Comparison of ENCODE assay signal across 9 cellular contexts in genomic region chr1:228464487-228464983, GRCh38. TPM values are rescaled to one million over a fixed set of nuclear protein-coding genes. Genes with fewer than 3 reads are reported as not detected.
DNase-seq lines count a peak whose midpoint lies in the region; ATAC-seq, FAIRE-seq and TF ChIP-seq lines count a peak whose summit lies in the region.
"Had no signal": no experiment of that assay in that cellular context is flagged by ENCODE, and none has a peak within 500 bp of the region (broad histone marks: within the 10 kb centered on the region; RNA-seq: fewer than 3 reads in every experiment).

No MANE protein-coding gene starts in this region.

- dilution Hi-C loops in IMR-90 (cut with HindIII; ENCODE audit: low sequenced_read_pairs, unreplicated experiment), result no loop called here

- peak; percentile 71 for DNase-seq in CMK (ENCODE audit: low read depth)
- peak; percentile 81 for DNase-seq in IMR-90
- peak; percentile 66 to 98 (median 85) for DNase-seq in T-helper 2 cell
- peak; percentile 69 for DNase-seq in astrocyte (ENCODE audit: low read depth)
- DNase-seq in hippocampal formation (lab: John Stamatoyannopoulos, UW), result peak; percentile 76 to 81
- peak; percentile 70 for DNase-seq in small intestine
- DNase-seq in HEK293T (ENCODE audit: extremely low spot score), result no peak

- TF ChIP-seq RAD21 in IMR-90 (IDR thresholded peaks at IDR 0.05; ENCODE audit: low read length), result no peak

- no peaks in the 10 kb centered on the region for H3K36me3 Mint-ChIP-seq in astrocyte (ENCODE audit: low read depth, unreplicated experiment)

- H3K27me3 Mint-ChIP-seq in astrocyte (ENCODE audit: low read depth, unreplicated experiment), result peaks cover 84% of the 10 kb centered on the region

- H3K23ac ChIP-seq in IMR-90 (ENCODE audit: low read depth, low read length), result no peak overlapping the region; the same call in 1 of the 2 replicates

- H3K9ac ChIP-seq in IMR-90 (ENCODE audit: low read depth, low read length) (peak overlapping the region; percentile 41; the same call in 1 of the 2 replicates), astrocyte (ENCODE audit: low read length) (no peak overlapping the region)

- no peaks in the 10 kb centered on the region for H3K9me1 ChIP-seq in IMR-90 (ENCODE audit: insufficient read depth, low read length)

- TF ChIP-seq POLR2A in IMR-90 (IDR thresholded peaks at IDR 0.05; ENCODE audit: low read depth, low read length), result no peak

- H3K36me3 ChIP-seq in IMR-90 (ENCODE audit: control insufficient read depth, insufficient read depth, low read length) (no peaks in the 10 kb centered on the region), astrocyte (ENCODE audit: insufficient read depth, low read length) (no peaks in the 10 kb centered on the region), small intestine (ENCODE audit: control insufficient read depth in 2 of 2, insufficient read depth in 2 of 2, low read length in 2 of 2) (no peaks in the 10 kb centered on the region)

- H4K20me1 ChIP-seq in IMR-90 (ENCODE audit: insufficient read depth, low read length), result no peaks in the 10 kb centered on the region
- no peaks in the 10 kb centered on the region for H4K20me1 ChIP-seq in astrocyte (ENCODE audit: insufficient read depth, low read length)

- H2BK20ac ChIP-seq in IMR-90 (ENCODE audit: low read depth, low read length), result no peak overlapping the region

- peaks cover 7% of the 10 kb centered on the region for H3K9me3 Mint-ChIP-seq in astrocyte (ENCODE audit: unreplicated experiment)

- H3K27ac ChIP-seq in IMR-90 (ENCODE audit: insufficient read depth, low read length), result no peak overlapping the region
- H3K27ac ChIP-seq in astrocyte (ENCODE audit: low read depth, low read length), result no peak overlapping the region
- no peak overlapping the region for H3K27ac ChIP-seq in small intestine (ENCODE audit: low read depth in 1 of 2, low read length in 1 of 2)

- CTCF ChIA-PET in IMR-90 (lab: Yijun Ruan, JAX), result interaction anchor here (0.6 to 1.2 kb wide), 3 partner anchors 14 to 71 kb away, joined by 3 to 6 read pairs (median 4); no protein-coding TSS in a partner anchor
- CTCF ChIA-PET in HEK293T (lab: Yijun Ruan, JAX), result no interaction called here

- no peak overlapping the region for H2AK5ac ChIP-seq in IMR-90 (ENCODE audit: low read depth, low read length)

- no peak overlapping the region for H4K91ac ChIP-seq in IMR-90 (ENCODE audit: insufficient read depth, low read depth, low read length)

- peaks cover 0 to 3% of the 10 kb centered on the region in 2 experiments; a peak in 2 of 4 replicates for H3K79me1 ChIP-seq in IMR-90 (ENCODE audit: low read depth in 1 of 2, low read length in 2 of 2)

- peak overlapping the region; percentile 54 for H3K4me3 ChIP-seq in IMR-90 (ENCODE audit: insufficient read depth, low read depth, low read length)
- H3K4me3 ChIP-seq in astrocyte (ENCODE audit: insufficient read depth, low read depth, low read length), result peak overlapping the region; percentile 51
- peak overlapping the region in 1 of 2 donors; percentile 12 for H3K4me3 ChIP-seq in small intestine (ENCODE audit: low read depth in 1 of 2, low read length in 2 of 2)

- H3K27me3 ChIP-seq in IMR-90 (ENCODE audit: control insufficient read depth, insufficient read depth, low read length) (peaks cover 26% of the 10 kb centered on the region), astrocyte (ENCODE audit: insufficient read depth, low read length) (peaks cover 59% of the 10 kb centered on the region), small intestine (ENCODE audit: control insufficient read depth in 2 of 2, insufficient read depth in 2 of 2, low read length in 2 of 2) (peaks cover 0 to 10% of the 10 kb centered on the region in 2 donors)

- H3K18ac ChIP-seq in IMR-90 (ENCODE audit: low read depth, low read length), result no peak overlapping the region

- intact Hi-C loops in IMR-90 (cut with micrococcal nuclease), result no loop called here

- TF ChIP-seq CTCF in IMR-90 (conservative IDR thresholded peaks at IDR 0.05; ENCODE audit: low read depth, low read length), result no peak
- no peak for TF ChIP-seq CTCF in astrocyte (IDR thresholded peaks at IDR 0.05; ENCODE audit: insufficient read depth, low read depth, low read length)

- in situ Hi-C loops in IMR-90 (cut with MboI; ENCODE audit: low sequenced_read_pairs), result no loop called here

- no peak overlapping the region for H3K4ac ChIP-seq in IMR-90 (ENCODE audit: low read depth, low read length)

- no peak overlapping the region for H2BK15ac ChIP-seq in IMR-90 (ENCODE audit: low read depth, low read length)

- H3K79me2 ChIP-seq in astrocyte (ENCODE audit: insufficient read depth, low read length), result no peaks in the 10 kb centered on the region

- ATAC-seq in GM21381 (IDR thresholded peaks at IDR 0.05; ENCODE audit: unreplicated experiment), result peak; percentile 89
- ATAC-seq in IMR-90 (ENCODE audit: low read depth), result peak; percentile 100

- H3K14ac ChIP-seq in IMR-90 (replicated peaks; ENCODE audit: low read depth, low read length), result 0 out of 2 replicates have a peak overlapping the region, but pooled peaks have one; percentile 13

- H3K4me2 ChIP-seq in IMR-90 (ENCODE audit: low read depth, low read length), result peak overlapping the region; percentile 89
- peak overlapping the region; percentile 82 for H3K4me2 ChIP-seq in astrocyte (ENCODE audit: low read length)

- H2AFZ ChIP-seq in IMR-90 (replicated peaks; ENCODE audit: low read length, poor library complexity), result peak overlapping the region; percentile 92
- peak overlapping the region; percentile 59 for H2AFZ ChIP-seq in astrocyte (ENCODE audit: low read depth, low read length)

- H3K4me1 Mint-ChIP-seq in astrocyte (ENCODE audit: low read depth, unreplicated experiment), result no peaks in the 10 kb centered on the region

- FAIRE-seq in astrocyte (lab: Jason Lieb, UNC) (no peak), small intestine (lab: Jason Lieb, UNC) (no peak)

- WGBS in IMR-90 (ENCODE audit: extremely low coverage in 2 of 2, insufficient read length in 1 of 2), 2 experiments, result 4% methylated on average over 20 of the region's 33 CpGs; no CpG with 5 or more reads in 1 of the 2 experiments
- WGBS in small intestine, 3 donors, result 2 to 12% (median 11%) methylated on average over 33 of the region's 33 CpGs

- peak overlapping the region; percentile 77 for H3K4me3 Mint-ChIP-seq in astrocyte (ENCODE audit: unreplicated experiment)

- no peak overlapping the region for H4K5ac ChIP-seq in IMR-90 (ENCODE audit: low read depth, low read length)

- H2BK5ac ChIP-seq in IMR-90 (ENCODE audit: low read depth, low read length, poor library complexity, severe bottlenecking), result no peak overlapping the region

- H3K4me1 ChIP-seq in IMR-90 (ENCODE audit: control insufficient read depth, insufficient read depth, low read length), result peaks cover 1% of the 10 kb centered on the region; the same call in 1 of the 2 replicates
- no peaks in the 10 kb centered on the region for H3K4me1 ChIP-seq in astrocyte (ENCODE audit: insufficient read depth, low read length)
- H3K4me1 ChIP-seq in small intestine (ENCODE audit: control insufficient read depth in 2 of 2, insufficient read depth in 1 of 2, low read depth in 1 of 2, low read length in 1 of 2), result no peaks in the 10 kb centered on the region

- no peak overlapping the region for H3K56ac ChIP-seq in IMR-90 (ENCODE audit: extremely low read depth, insufficient read depth, low read length)

- peak overlapping the region; percentile 73 to 75; a peak in 3 of 4 replicates for H4K8ac ChIP-seq in IMR-90 (ENCODE audit: low read depth in 2 of 2, low read length in 2 of 2)

- no peak overlapping the region for H2BK120ac ChIP-seq in IMR-90 (ENCODE audit: low read depth, low read length)

- H3K9me3 ChIP-seq in IMR-90 (ENCODE audit: control insufficient read depth, insufficient read depth, low read length), result no peaks in the 10 kb centered on the region
- H3K9me3 ChIP-seq in astrocyte (ENCODE audit: insufficient read depth, low read depth, low read length), result no peaks in the 10 kb centered on the region
- H3K9me3 ChIP-seq in small intestine (ENCODE audit: control insufficient read depth, low read depth), result no peaks in the 10 kb centered on the region

- BruUV-seq in IMR-90 (replicated peaks; lab: Mats Ljungman, UMichigan), result no TSS peak

- no peak overlapping the region for H3K27ac Mint-ChIP-seq in astrocyte (ENCODE audit: unreplicated experiment)

- POLR2A ChIA-PET in IMR-90 (lab: Charles Lee; ENCODE audit: unreplicated experiment), result interaction anchor here (0.6 kb wide), 1 partner anchor 59 kb away, joined by 3 read pairs; no protein-coding TSS in a partner anchor
- POLR2A ChIA-PET in HEK293T (lab: Yijun Ruan, JAX), result interaction anchor here (1.1 kb wide), 1 partner anchor 58 kb away, joined by 3 read pairs; the partner anchor contains the start of gene TRIM11

- no peak overlapping the region for H2AK9ac ChIP-seq in IMR-90 (replicated peaks; ENCODE audit: low read depth, low read length, poor library complexity)

TF ChIP-seq in IMR-90, 13 proteins besides CTCF, POLR2A, EP300 and RAD21 (continues in another document):
- TF ChIP-seq MAZ (IDR thresholded peaks at IDR 0.05; ENCODE audit: borderline replicate concordance, low read depth, low read length) (no peak), BHLHE40 (IDR thresholded peaks at IDR 0.05; ENCODE audit: low read depth, low read length) (no peak), FOS (IDR thresholded peaks at IDR 0.05; ENCODE audit: low read depth, low read length) (no peak)

TF ChIP-seq in HEK293T, 16 proteins besides CTCF, POLR2A, EP300 and RAD21 (continues in another document):
- no peak for TF ChIP-seq TARDBP (IDR thresholded peaks at IDR 0.05)
- no peak for TF ChIP-seq NFRKB (IDR thresholded peaks at IDR 0.05)
- no peak for TF ChIP-seq HDGF (IDR thresholded peaks at IDR 0.05; ENCODE audit: borderline replicate concordance)
- no peak for TF ChIP-seq SP1 (IDR thresholded peaks at IDR 0.05)
- no peak for TF ChIP-seq ARNT (IDR thresholded peaks at IDR 0.05)
- TF ChIP-seq FOXM1 (IDR thresholded peaks at IDR 0.05; ENCODE audit: borderline replicate concordance), result no peak
- no peak for TF ChIP-seq LEF1 (IDR thresholded peaks at IDR 0.05; ENCODE audit: borderline replicate concordance)
- no peak for TF ChIP-seq BHLHE40 (IDR thresholded peaks at IDR 0.05; ENCODE audit: borderline replicate concordance)

RNA-seq across cellular contexts. Expression of gene RNF187, which starts 22.6 kb away (rescaled TPM):
- total RNA-seq in IMR-90 (2012; rRNA removed) (13.6 and 14.0 TPM in 2 replicates), astrocyte (129 and 146 TPM in 2 replicates)
- polyA plus RNA-seq in IMR-90 (2012; rRNA removed) (55.4 and 60.2 TPM in 2 replicates), small intestine (10 to 100 TPM; 25.5 to 44.8 (median 28.6) TPM)
- polyA plus RNA-seq in IMR-90 (2012; cell fraction: cytosol; rRNA removed), result 66.0 and 74.1 TPM in 2 replicates
- 23.7 and 33.7 TPM in 2 replicates for polyA plus RNA-seq in IMR-90 (2012; cell fraction: nucleus; rRNA removed; ENCODE audit: low replicate concordance)

RNA-seq across cellular contexts. Expression of gene TRIM17, which starts 47.9 kb away (rescaled TPM):
- total RNA-seq in IMR-90 (2012; rRNA removed), result not detected in 2 replicates
- 0.26 and 0.39 TPM in 2 replicates for polyA plus RNA-seq in IMR-90 (2012; rRNA removed)
- polyA plus RNA-seq in IMR-90 (2012; cell fraction: cytosol; rRNA removed), result 0.06 and 0.11 TPM in 2 replicates
- polyA plus RNA-seq in IMR-90 (2012; cell fraction: nucleus; rRNA removed; ENCODE audit: low replicate concordance), result 2.9 and 3.3 TPM in 2 replicates
- 0.82 and 1.5 TPM in 2 replicates for total RNA-seq in astrocyte
- under 1 TPM in 1 of 3 donors, not detected in 2; 0.48 TPM for polyA plus RNA-seq in small intestine
- total RNA-seq: LHCN-M2 had no signal

RNA-seq across cellular contexts. Expression of gene TRIM11, which starts 57.9 kb away (rescaled TPM):
- total RNA-seq in IMR-90 (2012; rRNA removed) (6.8 and 7.2 TPM in 2 replicates), astrocyte (25.7 and 32.2 TPM in 2 replicates)
- polyA plus RNA-seq in IMR-90 (2012; rRNA removed) (15.1 and 16.2 TPM in 2 replicates), small intestine (10 to 100 TPM; 16.8 to 21.6 (median 19.1) TPM)
- 14.7 and 18.5 TPM in 2 replicates for polyA plus RNA-seq in IMR-90 (2012; cell fraction: cytosol; rRNA removed)
- 28.2 and 54.2 TPM in 2 replicates for polyA plus RNA-seq in IMR-90 (2012; cell fraction: nucleus; rRNA removed; ENCODE audit: low replicate concordance)
